Comparison of ENCODE assay signal across 20 cellular contexts in genomic region chr10:28951484-28951883, GRCh38.
DNase-seq lines count a peak whose midpoint lies in the region; ATAC-seq and TF ChIP-seq lines count a peak whose summit lies in the region.
"Had no signal": no experiment of that assay in that cellular context is flagged by ENCODE, and none has a peak within 500 bp of the region (broad histone marks: within the 10 kb centered on the region; RNA-seq: fewer than 3 reads in every experiment).

No MANE protein-coding gene starts in this region.

- DNase-seq in trophoblast cell (no peak), NCI-H1105 (lab: John Stamatoyannopoulos, UW) (no peak)
- DNase-seq: activated naive CD4-positive, alpha-beta T cell treated with anti-CD3 and anti-CD28 coated beads, Interleukin-2, amount 10 ng/mL, durations not matched to agents 7 days and 5 days; body of pancreas; C1 segment of cervical spinal cord; dorsolateral prefrontal cortex; GDM1; NCI-H1048; NCI-H82; nucleus accumbens; retina; thyroid gland had no signal

- no peak overlapping the region for H4K12ac ChIP-seq in trophoblast cell (ENCODE audit: low read depth, low read length)

- H2BK12ac ChIP-seq in trophoblast cell (ENCODE audit: low read length), result peak overlapping the region; percentile 95

- peak overlapping the region; percentile 35 for H4K91ac ChIP-seq in trophoblast cell (ENCODE audit: low read depth, low read length)

- H3K4ac ChIP-seq in trophoblast cell (ENCODE audit: low read depth, low read length), result no peak overlapping the region

- no peak overlapping the region for H4K8ac ChIP-seq in trophoblast cell (ENCODE audit: low read depth, low read length)

- CTCF ChIA-PET in HEK293 (lab: Yijun Ruan, JAX), result no interaction called here

- no peak for TF ChIP-seq CTCF in HEK293 (tag by site-specific recombination; IDR thresholded peaks at IDR 0.05)

- peak overlapping the region; percentile 83 for H2BK120ac ChIP-seq in trophoblast cell (ENCODE audit: insufficient read depth, low read length, poor library complexity)

- H3K14ac ChIP-seq in trophoblast cell (ENCODE audit: low read length), result peak overlapping the region; percentile 89

- no peaks in the 10 kb centered on the region for H3K27me3 ChIP-seq in trophoblast cell (ENCODE audit: insufficient read depth, low read length)
- H3K27me3 ChIP-seq: body of pancreas, thyroid gland had no signal

- H3K27ac ChIP-seq in HEK293 (ENCODE audit: extremely low read depth, low read depth, low read length), result no peak overlapping the region
- H3K27ac ChIP-seq in trophoblast cell (ENCODE audit: low read depth, low read length), result no peak overlapping the region
- H3K27ac ChIP-seq: body of pancreas, dorsolateral prefrontal cortex, gastroesophageal sphincter, thyroid gland had no signal

- no CpG with 5 or more reads among the region's 6 CpGs for WGBS in trophoblast cell (ENCODE audit: extremely low coverage, insufficient coverage, insufficient read length)

- H3K4me2 ChIP-seq in trophoblast cell (ENCODE audit: low read length), result no peak overlapping the region

- H3K79me2 ChIP-seq in trophoblast cell (ENCODE audit: control insufficient read depth, insufficient read depth, low read length, poor library complexity), result no peaks in the 10 kb centered on the region

- no peaks in the 10 kb centered on the region for H3K36me3 ChIP-seq in HEK293 (ENCODE audit: control insufficient read depth in 2 of 2, insufficient read depth in 1 of 2, low read length in 2 of 2)
- no peaks in the 10 kb centered on the region for H3K36me3 ChIP-seq in trophoblast cell (ENCODE audit: control insufficient read depth in 1 of 2, insufficient read depth in 2 of 2, low read length in 2 of 2)
- H3K36me3 ChIP-seq: gastroesophageal sphincter, thyroid gland had no signal

- peaks cover 2% of the 10 kb centered on the region for H3K79me1 ChIP-seq in trophoblast cell (ENCODE audit: low read length)

- H3K23ac ChIP-seq in trophoblast cell (ENCODE audit: low read length), result no peak overlapping the region

- H3K9me3 ChIP-seq in HEK293 (ENCODE audit: control insufficient read depth, insufficient read depth, low read depth, low read length) (no peaks in the 10 kb centered on the region), trophoblast cell (ENCODE audit: insufficient read depth, low read depth, low read length) (no peaks in the 10 kb centered on the region)
- H3K9me3 ChIP-seq: body of pancreas, gastroesophageal sphincter, thyroid gland had no signal

- H2AK5ac ChIP-seq in trophoblast cell (ENCODE audit: low read length), result peak overlapping the region; percentile 99

- H3K4me3 ChIP-seq in HEK293 (ENCODE audit: low read depth, low read length), result no peak overlapping the region
- H3K4me3 ChIP-seq in trophoblast cell (ENCODE audit: low read depth, low read length), result no peak overlapping the region
- H3K4me3 ChIP-seq: body of pancreas, dorsolateral prefrontal cortex, gastroesophageal sphincter, thyroid gland had no signal

- H3K9ac ChIP-seq in trophoblast cell (ENCODE audit: low read length), result no peak overlapping the region

- H3K18ac ChIP-seq in trophoblast cell (ENCODE audit: low read length), result peak overlapping the region; percentile 75

- H3K4me1 ChIP-seq in HEK293 (ENCODE audit: control insufficient read depth, insufficient read depth, low read length) (no peaks in the 10 kb centered on the region), trophoblast cell (ENCODE audit: control insufficient read depth in 1 of 2, insufficient read depth in 2 of 2, low read length in 2 of 2) (no peaks in the 10 kb centered on the region)
- H3K4me1 ChIP-seq: body of pancreas, thyroid gland had no signal

- POLR2A ChIA-PET in HEK293 (lab: Yijun Ruan, JAX), result no interaction called here

- peak overlapping the region; percentile 40 for H2BK5ac ChIP-seq in trophoblast cell (ENCODE audit: low read depth, low read length, poor library complexity)

- no peak overlapping the region for H2AFZ ChIP-seq in trophoblast cell (ENCODE audit: insufficient read depth, low read length, poor library complexity)

- ATAC-seq in GM18907 (IDR thresholded peaks at IDR 0.05; ENCODE audit: unreplicated experiment), result peak; percentile 67
- peak; percentile 32 for ATAC-seq in HG03469 (IDR thresholded peaks at IDR 0.05; ENCODE audit: unreplicated experiment)
- no peak for ATAC-seq in HG03342 (IDR thresholded peaks at IDR 0.05; ENCODE audit: unreplicated experiment)
- no peak for ATAC-seq in GM21447 (IDR thresholded peaks at IDR 0.05; ENCODE audit: unreplicated experiment)
- ATAC-seq: body of pancreas; gastroesophageal sphincter; left lobe of liver; stimulated activated memory B cell treated with anti-CD40 and anti-IgM and Interleukin-4, amounts not matched to agents 10 μg/mL and 1 μg/mL and 100 μg/mL, for 72 hours had no signal

TF ChIP-seq in HEK293, 187 proteins besides CTCF, POLR2A, EP300 and RAD21:
- no peak for TF ChIP-seq ZNF596 (tag by site-specific recombination; IDR thresholded peaks at IDR 0.05)
- TF ChIP-seq ZFHX2 (tag by site-specific recombination; conservative IDR thresholded peaks at IDR 0.05), result no peak
- peak; percentile 48 for TF ChIP-seq ZNF585B (tag by site-specific recombination; IDR thresholded peaks at IDR 0.05)
- no peak for TF ChIP-seq ZNF514 (tag by site-specific recombination; IDR thresholded peaks at IDR 0.05)
- TF ChIP-seq ZNF416 (tag by site-specific recombination; IDR thresholded peaks at IDR 0.05), result no peak

Comparison
In these comparisons a context has a peak if more than half of its experiments do, and no peak if none do; other contexts are left out.
1. ATAC-seq: peak in GM18907 (single experiment) and HG03469 (single experiment); none in HG03342 (single experiment) and GM21447 (single experiment).